1 cellular context compared by ENCODE assay signal in the genomic region with DNA sequence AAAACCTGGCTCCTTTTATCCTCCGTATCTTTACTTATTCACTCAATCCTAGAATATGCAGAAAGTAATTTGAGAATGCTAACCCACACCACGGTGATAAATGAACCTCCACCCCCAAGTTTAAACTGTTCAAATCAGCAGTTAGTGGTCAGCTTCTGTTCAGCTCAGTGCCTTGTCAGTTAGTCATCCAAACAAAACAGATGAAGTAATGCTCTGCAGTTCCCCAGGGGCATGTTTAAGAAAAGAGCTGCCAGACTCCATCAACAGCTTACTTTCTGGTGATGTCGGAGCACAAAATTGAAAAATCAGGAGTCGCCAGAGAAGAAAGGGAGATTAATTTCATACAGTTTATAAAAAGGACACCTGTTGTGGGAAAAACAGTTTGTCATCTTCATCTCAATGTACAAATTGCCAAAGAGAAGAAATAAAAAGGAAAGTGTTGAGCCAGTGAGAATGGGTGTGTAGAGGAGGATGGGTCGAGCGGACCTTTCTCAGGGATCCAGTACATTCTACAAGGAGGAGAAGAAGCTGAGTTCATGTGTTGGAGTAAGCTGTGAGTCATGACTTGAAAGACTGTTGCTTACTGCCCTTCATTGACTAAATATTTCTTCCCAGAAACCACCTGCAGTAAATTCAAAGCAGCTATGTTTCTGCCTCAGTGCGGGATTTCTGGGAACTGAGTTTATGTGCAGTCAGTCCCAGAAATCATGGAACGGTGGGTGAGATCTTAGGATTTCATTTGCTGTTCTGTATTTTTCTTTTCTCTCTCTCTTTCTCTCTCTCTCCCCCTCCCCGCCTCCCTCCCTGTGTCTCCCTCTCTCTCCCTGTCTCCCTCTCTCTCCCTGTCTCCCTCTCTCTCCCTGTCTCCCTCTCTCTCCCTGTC.
TF ChIP-seq lines count a peak whose summit lies in the region.

No MANE protein-coding gene starts in this region.

TF ChIP-seq in GM12878, 131 proteins besides CTCF, POLR2A, EP300 and RAD21 (continued from another document and continues in another):
- TF ChIP-seq, protein P1, sequence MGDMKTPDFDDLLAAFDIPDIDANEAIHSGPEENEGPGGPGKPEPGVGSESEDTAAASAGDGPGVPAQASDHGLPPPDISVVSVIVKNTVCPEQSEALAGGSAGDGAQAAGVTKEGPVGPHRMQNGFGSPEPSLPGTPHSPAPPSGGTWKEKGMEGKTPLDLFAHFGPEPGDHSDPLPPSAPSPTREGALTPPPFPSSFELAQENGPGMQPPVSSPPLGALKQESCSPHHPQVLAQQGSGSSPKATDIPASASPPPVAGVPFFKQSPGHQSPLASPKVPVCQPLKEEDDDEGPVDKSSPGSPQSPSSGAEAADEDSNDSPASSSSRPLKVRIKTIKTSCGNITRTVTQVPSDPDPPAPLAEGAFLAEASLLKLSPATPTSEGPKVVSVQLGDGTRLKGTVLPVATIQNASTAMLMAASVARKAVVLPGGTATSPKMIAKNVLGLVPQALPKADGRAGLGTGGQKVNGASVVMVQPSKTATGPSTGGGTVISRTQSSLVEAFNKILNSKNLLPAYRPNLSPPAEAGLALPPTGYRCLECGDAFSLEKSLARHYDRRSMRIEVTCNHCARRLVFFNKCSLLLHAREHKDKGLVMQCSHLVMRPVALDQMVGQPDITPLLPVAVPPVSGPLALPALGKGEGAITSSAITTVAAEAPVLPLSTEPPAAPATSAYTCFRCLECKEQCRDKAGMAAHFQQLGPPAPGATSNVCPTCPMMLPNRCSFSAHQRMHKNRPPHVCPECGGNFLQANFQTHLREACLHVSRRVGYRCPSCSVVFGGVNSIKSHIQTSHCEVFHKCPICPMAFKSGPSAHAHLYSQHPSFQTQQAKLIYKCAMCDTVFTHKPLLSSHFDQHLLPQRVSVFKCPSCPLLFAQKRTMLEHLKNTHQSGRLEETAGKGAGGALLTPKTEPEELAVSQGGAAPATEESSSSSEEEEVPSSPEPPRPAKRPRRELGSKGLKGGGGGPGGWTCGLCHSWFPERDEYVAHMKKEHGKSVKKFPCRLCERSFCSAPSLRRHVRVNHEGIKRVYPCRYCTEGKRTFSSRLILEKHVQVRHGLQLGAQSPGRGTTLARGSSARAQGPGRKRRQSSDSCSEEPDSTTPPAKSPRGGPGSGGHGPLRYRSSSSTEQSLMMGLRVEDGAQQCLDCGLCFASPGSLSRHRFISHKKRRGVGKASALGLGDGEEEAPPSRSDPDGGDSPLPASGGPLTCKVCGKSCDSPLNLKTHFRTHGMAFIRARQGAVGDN (IDR thresholded peaks at IDR 0.05) = peak; percentile 43; the same call in 1 of the 2 replicates
- 0 out of 2 replicates have a peak, but pooled peaks have one; percentile 12 for TF ChIP-seq CBX5 (IDR thresholded peaks at IDR 0.05; ENCODE audit: low read depth)
- peak; percentile 72; the same call in 1 of the 2 replicates for TF ChIP-seq FOXM1 (IDR thresholded peaks at IDR 0.05; ENCODE audit: low read depth, low read length)
- TF ChIP-seq MTA2 (IDR thresholded peaks at IDR 0.05; ENCODE audit: low read depth) = peak; percentile 74
- peak; percentile 94 for TF ChIP-seq RUNX3 (IDR thresholded peaks at IDR 0.05; ENCODE audit: low read length)
- TF ChIP-seq MLLT1 (IDR thresholded peaks at IDR 0.05) = 0 out of 2 replicates have a peak, but pooled peaks have one; percentile 58
- TF ChIP-seq, protein P2, sequence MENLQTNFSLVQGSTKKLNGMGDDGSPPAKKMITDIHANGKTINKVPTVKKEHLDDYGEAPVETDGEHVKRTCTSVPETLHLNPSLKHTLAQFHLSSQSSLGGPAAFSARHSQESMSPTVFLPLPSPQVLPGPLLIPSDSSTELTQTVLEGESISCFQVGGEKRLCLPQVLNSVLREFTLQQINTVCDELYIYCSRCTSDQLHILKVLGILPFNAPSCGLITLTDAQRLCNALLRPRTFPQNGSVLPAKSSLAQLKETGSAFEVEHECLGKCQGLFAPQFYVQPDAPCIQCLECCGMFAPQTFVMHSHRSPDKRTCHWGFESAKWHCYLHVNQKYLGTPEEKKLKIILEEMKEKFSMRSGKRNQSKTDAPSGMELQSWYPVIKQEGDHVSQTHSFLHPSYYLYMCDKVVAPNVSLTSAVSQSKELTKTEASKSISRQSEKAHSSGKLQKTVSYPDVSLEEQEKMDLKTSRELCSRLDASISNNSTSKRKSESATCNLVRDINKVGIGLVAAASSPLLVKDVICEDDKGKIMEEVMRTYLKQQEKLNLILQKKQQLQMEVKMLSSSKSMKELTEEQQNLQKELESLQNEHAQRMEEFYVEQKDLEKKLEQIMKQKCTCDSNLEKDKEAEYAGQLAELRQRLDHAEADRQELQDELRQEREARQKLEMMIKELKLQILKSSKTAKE (IDR thresholded peaks at IDR 0.05; ENCODE audit: low read depth, poor library complexity, severe bottlenecking) = peak; percentile 84
- TF ChIP-seq RFX5 (IDR thresholded peaks at IDR 0.05; ENCODE audit: low read depth, low read length) = no peak
- no peak for TF ChIP-seq ZNF384 (IDR thresholded peaks at IDR 0.05; ENCODE audit: borderline replicate concordance, low read depth, low read length)
- peak; percentile 46 for TF ChIP-seq SMAD1 (IDR thresholded peaks at IDR 0.05; ENCODE audit: low read depth, partially characterized antibody)
- TF ChIP-seq KLF5 (IDR thresholded peaks at IDR 0.05; ENCODE audit: partially characterized antibody) = no peak
- TF ChIP-seq SMAD5 (IDR thresholded peaks at IDR 0.05; ENCODE audit: low read depth) = no peak
- TF ChIP-seq YY1 (IDR thresholded peaks at IDR 0.05; ENCODE audit: low read depth, low read length) = 0 out of 2 replicates have a peak, but pooled peaks have one; percentile 51
- TF ChIP-seq NKRF (conservative IDR thresholded peaks at IDR 0.05) = no peak
- no peak; the same call in 1 of the 2 replicates for TF ChIP-seq BMI1 (IDR thresholded peaks at IDR 0.05; ENCODE audit: borderline replicate concordance)
- TF ChIP-seq ATF3 (IDR thresholded peaks at IDR 0.05; ENCODE audit: borderline replicate concordance, extremely low read depth, low read depth, low read length) = no peak
- peak; percentile 55; the same call in 1 of the 3 replicates for TF ChIP-seq POU2F2 (IDR thresholded peaks at IDR 0.05; ENCODE audit: borderline replicate concordance, low read depth, low read length)
- TF ChIP-seq ZSCAN29 (IDR thresholded peaks at IDR 0.05) = no peak
- TF ChIP-seq, protein P3, sequence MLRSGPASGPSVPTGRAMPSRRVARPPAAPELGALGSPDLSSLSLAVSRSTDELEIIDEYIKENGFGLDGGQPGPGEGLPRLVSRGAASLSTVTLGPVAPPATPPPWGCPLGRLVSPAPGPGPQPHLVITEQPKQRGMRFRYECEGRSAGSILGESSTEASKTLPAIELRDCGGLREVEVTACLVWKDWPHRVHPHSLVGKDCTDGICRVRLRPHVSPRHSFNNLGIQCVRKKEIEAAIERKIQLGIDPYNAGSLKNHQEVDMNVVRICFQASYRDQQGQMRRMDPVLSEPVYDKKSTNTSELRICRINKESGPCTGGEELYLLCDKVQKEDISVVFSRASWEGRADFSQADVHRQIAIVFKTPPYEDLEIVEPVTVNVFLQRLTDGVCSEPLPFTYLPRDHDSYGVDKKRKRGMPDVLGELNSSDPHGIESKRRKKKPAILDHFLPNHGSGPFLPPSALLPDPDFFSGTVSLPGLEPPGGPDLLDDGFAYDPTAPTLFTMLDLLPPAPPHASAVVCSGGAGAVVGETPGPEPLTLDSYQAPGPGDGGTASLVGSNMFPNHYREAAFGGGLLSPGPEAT (IDR thresholded peaks at IDR 0.05; ENCODE audit: low read depth) = 0 out of 2 replicates have a peak, but pooled peaks have one; percentile 57
- TF ChIP-seq ETV6 (conservative IDR thresholded peaks at IDR 0.05 in 1 of 2, IDR thresholded peaks at IDR 0.05 in 1 of 2; ENCODE audit: borderline replicate concordance in 1 of 2, low read depth in 1 of 2) = peak in 1 of 2 experiments; percentile 35; a peak in 1 of 4 replicates
- TF ChIP-seq POLR2AphosphoS5 (IDR thresholded peaks at IDR 0.05; ENCODE audit: low read length) = no peak
- TF ChIP-seq BACH1 (IDR thresholded peaks at IDR 0.05; ENCODE audit: borderline replicate concordance) = no peak
- peak; percentile 98 for TF ChIP-seq ATF7 (IDR thresholded peaks at IDR 0.05; ENCODE audit: low read depth)
- TF ChIP-seq NFIC (IDR thresholded peaks at IDR 0.05; ENCODE audit: low read depth, low read length) = peak; percentile 80; the same call in 1 of the 2 replicates
- peak; percentile 67 for TF ChIP-seq JUNB (IDR thresholded peaks at IDR 0.05)
- TF ChIP-seq KAT2A (conservative IDR thresholded peaks at IDR 0.05; ENCODE audit: control insufficient read depth, low read depth, low read length) = no peak
- peak; percentile 81 for TF ChIP-seq BCL11A (IDR thresholded peaks at IDR 0.05; ENCODE audit: low read depth, low read length)
- peak; percentile 91 for TF ChIP-seq MYB (IDR thresholded peaks at IDR 0.05; ENCODE audit: borderline replicate concordance, low read depth, low read length)
- 0 out of 2 replicates have a peak, but pooled peaks have one; percentile 24 for TF ChIP-seq ZBED1 (IDR thresholded peaks at IDR 0.05; ENCODE audit: borderline replicate concordance)
- TF ChIP-seq USF1 (IDR thresholded peaks at IDR 0.05; ENCODE audit: borderline replicate concordance, extremely low read length, insufficient read depth, low read depth, low read length) = no peak
- TF ChIP-seq RCOR1 (conservative IDR thresholded peaks at IDR 0.05; ENCODE audit: low read depth, low read length) = no peak
- TF ChIP-seq MEF2B (IDR thresholded peaks at IDR 0.05; ENCODE audit: partially characterized antibody, poor library complexity, severe bottlenecking) = peak; percentile 95
- TF ChIP-seq IKZF1 (conservative IDR thresholded peaks at IDR 0.05) = peak; percentile 61
- peak; percentile 24; the same call in 1 of the 2 replicates for TF ChIP-seq CHD1 (IDR thresholded peaks at IDR 0.05; ENCODE audit: low read depth, low read length)
- TF ChIP-seq IKZF2 (IDR thresholded peaks at IDR 0.05) = peak in 1 of 2 experiments; percentile 50; a peak in 3 of 4 replicates
- no peak for TF ChIP-seq BCLAF1 (IDR thresholded peaks at IDR 0.05)
- peak; percentile 45; the same call in 1 of the 2 replicates for TF ChIP-seq JUND (IDR thresholded peaks at IDR 0.05; ENCODE audit: low read depth, low read length)
- no peak for TF ChIP-seq RAD51 (IDR thresholded peaks at IDR 0.05)
- TF ChIP-seq EED (IDR thresholded peaks at IDR 0.05; ENCODE audit: low read depth) = peak; percentile 41; the same call in 1 of the 2 replicates
- 0 out of 2 replicates have a peak, but pooled peaks have one; percentile 32 for TF ChIP-seq MEF2A (IDR thresholded peaks at IDR 0.05; ENCODE audit: insufficient read depth, low read depth, low read length)
- no peak for TF ChIP-seq BRCA1 (IDR thresholded peaks at IDR 0.05; ENCODE audit: low read depth, low read length)
- TF ChIP-seq TCF7 (IDR thresholded peaks at IDR 0.05; ENCODE audit: borderline replicate concordance) = peak; percentile 30; the same call in 1 of the 2 replicates
- TF ChIP-seq CBFB (IDR thresholded peaks at IDR 0.05; ENCODE audit: low read depth) = peak; percentile 57; the same call in 1 of the 2 replicates
